Comparison of ENCODE assay signal across 1 cellular context in genomic region chr11:2903672-2904011, GRCh38.
TF ChIP-seq lines count a peak whose summit lies in the region.

No MANE protein-coding gene starts in this region.

TF ChIP-seq in HCT116, 20 proteins besides CTCF, POLR2A, EP300 and RAD21 (continued from another document):
- TF ChIP-seq REST (IDR thresholded peaks at IDR 0.05; ENCODE audit: low read depth) = no peak
